ENCODE assay signal across 21 cellular contexts in genomic region chr22:30857791-30858190, GRCh38.
DNase-seq lines count a peak whose midpoint lies in the region; ATAC-seq and TF ChIP-seq lines count a peak whose summit lies in the region.
"Had no signal": no experiment of that assay in that cellular context is flagged by ENCODE, and none has a peak within 500 bp of the region (broad histone marks: within the 10 kb centered on the region; RNA-seq: fewer than 3 reads in every experiment).

No MANE protein-coding gene starts in this region.

- H3K27ac ChIP-seq in tibial nerve: no peak overlapping the region
- H3K27ac ChIP-seq: A549, HL-60, SJCRH30 had no signal

- intact Hi-C loops in posterior vena cava (cut with DNase I): no loop called here

- 87 to 92% methylated on average over 11 to 13 of the region's 13 CpGs for WGBS in tibial nerve, 2 donors

- H3K9me3 ChIP-seq in tibial nerve: peaks cover 0 to 16% (median 0%) of the 10 kb centered on the region in 4 donors
- H3K9me3 ChIP-seq: BE2C, SJCRH30 had no signal

- TF ChIP-seq CTCF in tibial nerve (IDR thresholded peaks at IDR 0.05): no peak

- no peak overlapping the region for H3K4me3 ChIP-seq in tibial nerve
- H3K4me3 ChIP-seq: A549, GM12878, SJCRH30 had no signal

- no peaks in the 10 kb centered on the region for H3K36me3 ChIP-seq in tibial nerve
- H3K36me3 ChIP-seq: BE2C, SJCRH30 had no signal

- no peaks in the 10 kb centered on the region for H3K27me3 ChIP-seq in tibial nerve
- H3K27me3 ChIP-seq: BE2C, SJCRH30 had no signal

- H3K4me1 ChIP-seq in tibial nerve: no peaks in the 10 kb centered on the region
- H3K4me1 ChIP-seq: A549, BE2C, SJCRH30 had no signal

- ATAC-seq in left lobe of liver (no peak), GM21786 (IDR thresholded peaks at IDR 0.05; ENCODE audit: unreplicated experiment) (no peak)
- ATAC-seq: A549, GM12878 had no signal

- no peak for TF ChIP-seq EP300 in tibial nerve (IDR thresholded peaks at IDR 0.05)

- no peak for TF ChIP-seq POLR2A in tibial nerve (IDR thresholded peaks at IDR 0.05)

- peak; percentile 17 for DNase-seq in D341Med (ENCODE audit: low spot score)
- DNase-seq in HuH-7 (ENCODE audit: low spot score): peak; percentile 3
- peak; percentile 23 for DNase-seq in left lobe of liver (ENCODE audit: low spot score)
- DNase-seq in posterior vena cava (ENCODE audit: low spot score): peak; percentile 23
- DNase-seq in NCI-H446 treated with DMSO at 0.1 percent for 48 hours (lab: John Stamatoyannopoulos, UW): no peak
- no peak for DNase-seq in tibial nerve (ENCODE audit: low spot score in 2 of 2)
- DNase-seq in middle frontal gyrus (ENCODE audit: extremely low spot score, low spot score): no peak
- DNase-seq: BE2C, DMS79 treated with DMSO at 0.1 percent for 48 hours, H9, KG1, NCI-H1092, NCI-H1436, NCI-H187 treated with DMSO at 0.1 percent for 48 hours, NCI-H2107, NCI-H526, SJCRH30 had no signal

Comparison
In these comparisons a context has a peak if more than half of its experiments do, and no peak if none do; other contexts are left out.
1. DNase-seq: peak in D341Med (single experiment), HuH-7 (single experiment), left lobe of liver (single experiment) and posterior vena cava (single experiment); none in NCI-H446 treated with DMSO at 0.1 percent for 48 hours (single experiment), tibial nerve (0 of 2) and middle frontal gyrus (single experiment).